ENCODE assay signal across 33 cellular contexts in the genomic region with DNA sequence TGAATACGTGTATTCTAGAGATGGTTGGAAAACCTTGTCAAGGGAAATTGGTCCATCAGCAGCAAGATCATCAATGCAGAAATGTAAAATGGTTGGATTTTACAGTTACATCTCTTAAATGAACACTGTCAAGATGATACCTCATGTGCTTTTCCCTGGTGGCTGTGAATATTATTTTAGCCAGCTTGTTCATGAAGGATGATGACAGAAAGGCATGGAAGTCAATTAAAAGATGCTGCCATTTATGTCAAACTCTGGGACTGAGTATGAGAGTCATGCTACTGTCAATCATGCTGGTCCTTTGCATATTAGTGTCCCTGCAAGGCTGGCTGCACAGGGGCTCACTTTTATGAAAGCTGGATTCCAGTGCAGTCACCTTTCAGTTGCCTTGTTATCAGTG. TPM values are rescaled to one million over a fixed set of nuclear protein-coding genes. Genes with fewer than 3 reads are reported as not detected.
"Had no signal": no experiment of that assay in that cellular context is flagged by ENCODE, and none has a peak within 500 bp of the region (broad histone marks: within the 10 kb centered on the region; RNA-seq: fewer than 3 reads in every experiment).

No MANE protein-coding gene starts in this region.

- H3K4me1 ChIP-seq: neural progenitor cell, parathyroid adenoma, psoas muscle, right lobe of liver, spleen, thyroid gland, tibial nerve, upper lobe of left lung, vagina had no signal

- H3K4me3 Mint-ChIP-seq: naive B cell; naive thymus-derived CD8-positive, alpha-beta T cell; natural killer cell treated with Interleukin-12 subunit alpha and Interleukin-12 subunit beta and Interleukin-15 and Interleukin-18, amount 100 ng/mL, for 72 hours; nephron progenitor cell; neural progenitor cell; stimulated activated effector memory CD8-positive, alpha-beta T cell treated with anti-CD3 and anti-CD28 coated beads, Interleukin-12 subunit alpha, Interleukin-12 subunit beta, amount 100 ng/mL, for 72 hours; stimulated activated naive B cell treated with anti-CD40 and anti-IgM and Interleukin-4, amounts not matched to agents 10 μg/mL and 1 μg/mL and 100 μg/mL, for 72 hours; stimulated activated naive CD8-positive, alpha-beta T cell treated with anti-CD3 and anti-CD28 coated beads, Interleukin-15, Interleukin-2, amounts not matched to agents 100 ng/mL and 50 ng/mL, for 24 hours had no signal

- H3K9ac ChIP-seq: neural progenitor cell, parathyroid adenoma had no signal

- H3K4me1 Mint-ChIP-seq: naive B cell; naive thymus-derived CD8-positive, alpha-beta T cell; nephron progenitor cell; neural progenitor cell; stimulated activated effector memory CD8-positive, alpha-beta T cell treated with anti-CD3 and anti-CD28 coated beads, Interleukin-12 subunit alpha, Interleukin-12 subunit beta, amount 100 ng/mL, for 72 hours; stimulated activated naive B cell treated with anti-CD40 and anti-IgM and Interleukin-4, amounts not matched to agents 10 μg/mL and 1 μg/mL and 100 μg/mL, for 72 hours had no signal

- H3K27ac Mint-ChIP-seq: naive thymus-derived CD8-positive, alpha-beta T cell; natural killer cell treated with Interleukin-12 subunit alpha and Interleukin-12 subunit beta and Interleukin-15 and Interleukin-18, amount 100 ng/mL, for 72 hours; nephron progenitor cell; neural progenitor cell; progenitor cell of endocrine pancreas; stimulated activated effector memory CD8-positive, alpha-beta T cell treated with anti-CD3 and anti-CD28 coated beads, Interleukin-12 subunit alpha, Interleukin-12 subunit beta, amount 100 ng/mL, for 72 hours; stimulated activated naive B cell treated with anti-CD40 and anti-IgM and Interleukin-4, amounts not matched to agents 10 μg/mL and 1 μg/mL and 100 μg/mL, for 72 hours; stimulated activated naive CD8-positive, alpha-beta T cell treated with anti-CD3 and anti-CD28 coated beads, Interleukin-15, Interleukin-2, amounts not matched to agents 100 ng/mL and 50 ng/mL, for 24 hours had no signal

- H3K4me3 ChIP-seq: neural progenitor cell, ovary, psoas muscle, right lobe of liver, sigmoid colon, skin epidermis, smooth muscle cell, spleen, stomach, thoracic aorta, thyroid gland, tibial nerve, upper lobe of left lung, vagina had no signal

- H3K4me2 ChIP-seq: neural progenitor cell, smooth muscle cell had no signal

- H3K36me3 Mint-ChIP-seq: naive B cell; naive thymus-derived CD8-positive, alpha-beta T cell; natural killer cell treated with Interleukin-12 subunit alpha and Interleukin-12 subunit beta and Interleukin-15 and Interleukin-18, amount 100 ng/mL, for 72 hours; neural progenitor cell; stimulated activated effector memory CD8-positive, alpha-beta T cell treated with anti-CD3 and anti-CD28 coated beads, Interleukin-12 subunit alpha, Interleukin-12 subunit beta, amount 100 ng/mL, for 72 hours; stimulated activated naive B cell treated with anti-CD40 and anti-IgM and Interleukin-4, amounts not matched to agents 10 μg/mL and 1 μg/mL and 100 μg/mL, for 72 hours had no signal

- H3K9me3 ChIP-seq: ovary, psoas muscle, right lobe of liver, sigmoid colon, spleen, stomach, thoracic aorta, thyroid gland, tibial nerve, upper lobe of left lung, vagina had no signal

- DNase-seq: naive B cell; naive thymus-derived CD8-positive, alpha-beta T cell; nephron progenitor cell; occipital lobe; ovary; posterior cingulate gyrus; psoas muscle; right cardiac atrium; right lobe of liver; sigmoid colon; spleen; stimulated activated CD4-positive, alpha-beta T cell treated with anti-CD3 and anti-CD28 coated beads, Interleukin-12 subunit alpha, Interleukin-12 subunit beta, amount 100 ng/mL, for 4 hours; stimulated activated CD4-positive, alpha-beta T cell treated with anti-CD3 and anti-CD28 coated beads, Interleukin-1b, Interleukin-23, amount 100 ng/mL, for 48 hours; stimulated activated CD4-positive, alpha-beta T cell treated with anti-CD3 and anti-CD28 coated beads, Interleukin-4, amount 100 ng/mL, for 1 hour; stimulated activated CD4-positive, alpha-beta T cell treated with anti-CD3 and anti-CD28 coated beads, Interleukin-4, amount 100 ng/mL, for 4 hours; stimulated activated naive B cell treated with anti-CD40 and anti-IgM and Interleukin-4, amounts not matched to agents 10 μg/mL and 1 μg/mL and 100 μg/mL, for 72 hours; stimulated activated naive CD4-positive, alpha-beta T cell treated with Interleukin-2 at 50 U/mL for 16 hours; stomach; thyroid gland; trophoblast cell; upper lobe of left lung had no signal

- H2AFZ ChIP-seq: neural progenitor cell, parathyroid adenoma had no signal

- H3K27me3 ChIP-seq: ovary, sigmoid colon, stomach, thyroid gland, tibial nerve, upper lobe of left lung, vagina had no signal

- H3K36me3 ChIP-seq: neural progenitor cell, ovary, right lobe of liver, sigmoid colon, spleen, stomach, thoracic aorta, thyroid gland, tibial nerve, upper lobe of left lung, vagina had no signal

- ATAC-seq: naive thymus-derived CD8-positive, alpha-beta T cell; natural killer cell treated with Interleukin-12 subunit alpha and Interleukin-12 subunit beta and Interleukin-15 and Interleukin-18, amount 100 ng/mL, for 72 hours; psoas muscle; right cardiac atrium; right lobe of liver; stimulated activated effector memory CD8-positive, alpha-beta T cell treated with anti-CD3 and anti-CD28 coated beads, Interleukin-12 subunit alpha, Interleukin-12 subunit beta, amount 100 ng/mL, for 72 hours; stimulated activated naive B cell treated with anti-CD40 and anti-IgM and Interleukin-4, amounts not matched to agents 10 μg/mL and 1 μg/mL and 100 μg/mL, for 72 hours had no signal

- H3K79me2 ChIP-seq: parathyroid adenoma had no signal

- H3K27ac ChIP-seq: neural progenitor cell, ovary, parathyroid adenoma, psoas muscle, right lobe of liver, sigmoid colon, skin epidermis, spleen, stomach, thoracic aorta, thyroid gland, tibial nerve, upper lobe of left lung, vagina had no signal

- H3K9me3 Mint-ChIP-seq: natural killer cell treated with Interleukin-12 subunit alpha and Interleukin-12 subunit beta and Interleukin-15 and Interleukin-18, amount 100 ng/mL, for 72 hours; nephron progenitor cell; neural progenitor cell; stimulated activated effector memory CD8-positive, alpha-beta T cell treated with anti-CD3 and anti-CD28 coated beads, Interleukin-12 subunit alpha, Interleukin-12 subunit beta, amount 100 ng/mL, for 72 hours; stimulated activated naive CD8-positive, alpha-beta T cell treated with anti-CD3 and anti-CD28 coated beads, Interleukin-15, Interleukin-2, amounts not matched to agents 100 ng/mL and 50 ng/mL, for 24 hours had no signal

RNA-seq across cellular contexts. Expression of a gene that starts 10.3 kb away (rescaled TPM):
- total RNA-seq: natural killer cell treated with Interleukin-12 subunit alpha and Interleukin-12 subunit beta and Interleukin-15 and Interleukin-18, amount 100 ng/mL, for 72 hours; osteoblast had no signal
- polyA plus RNA-seq: naive thymus-derived CD8-positive, alpha-beta T cell; smooth muscle cell had no signal
